20 cellular contexts compared by ENCODE assay signal in the genomic region with DNA sequence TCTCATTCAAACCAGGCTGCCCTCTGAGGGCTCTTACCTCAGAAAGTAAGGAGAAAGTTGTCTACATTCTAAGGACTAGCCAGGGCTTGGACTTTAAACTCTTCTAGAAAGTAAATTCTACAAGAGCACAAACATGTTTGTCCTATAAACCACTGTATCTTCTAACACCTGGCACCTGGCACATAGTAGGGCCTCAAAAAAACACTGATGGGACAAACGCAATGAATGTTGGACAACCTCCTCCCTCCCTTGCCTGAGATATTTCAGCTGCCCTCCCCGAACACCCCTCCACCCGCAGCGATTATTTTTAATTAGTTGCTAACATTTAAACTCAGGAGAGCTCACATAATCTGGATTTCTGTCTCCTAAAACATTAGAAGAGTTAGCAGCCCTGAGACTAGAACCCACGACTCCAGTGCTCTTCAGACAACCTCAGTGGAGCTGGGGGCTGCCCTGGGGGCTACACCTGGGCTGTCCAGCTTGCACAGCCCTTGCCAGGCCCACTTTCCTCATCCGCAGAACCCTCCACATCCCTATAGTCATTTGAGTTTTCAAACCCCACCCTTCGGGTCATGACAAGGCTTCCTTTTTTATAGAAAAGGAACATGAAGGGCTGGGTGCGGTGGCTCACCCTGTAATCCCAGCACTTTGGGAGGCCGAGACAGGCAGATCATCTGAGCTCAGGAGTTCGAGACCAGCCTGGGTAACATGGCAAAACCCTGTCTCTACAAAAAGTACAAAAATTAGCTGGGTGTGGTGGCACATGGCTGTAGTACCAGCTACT. TPM values are rescaled to one million over a fixed set of nuclear protein-coding genes. Genes with fewer than 3 reads are reported as not detected.
DNase-seq lines count a peak whose midpoint lies in the region; ATAC-seq and TF ChIP-seq lines count a peak whose summit lies in the region.
"Had no signal": no experiment of that assay in that cellular context is flagged by ENCODE, and none has a peak within 500 bp of the region (broad histone marks: within the 10 kb centered on the region; RNA-seq: fewer than 3 reads in every experiment).

No MANE protein-coding gene starts in this region.

- intact Hi-C loops in spleen (cut with DNase I; ENCODE audit: low total_unique reads) (no loop called here), adrenal gland (cut with DNase I) (no loop called here)

- peaks cover 0 to 14% (median 0%) of the 10 kb centered on the region in 11 experiments; a peak in 9 of 22 replicates for H3K27me3 ChIP-seq in BLaER1 treated with 17β-estradiol and CSF1 and Interleukin-3, amounts not matched to agents 10 nM and 100 nM
- H3K27me3 ChIP-seq in HL-60 (ENCODE audit: insufficient read depth, poor library complexity, severe bottlenecking), result no peaks in the 10 kb centered on the region
- peaks cover 5 to 37% (median 20%) of the 10 kb centered on the region in 7 donors for H3K27me3 ChIP-seq in spleen (replicated peaks in 1 of 7)
- H3K27me3 ChIP-seq in adrenal gland, result peaks cover 31% of the 10 kb centered on the region

- H3K4me1 ChIP-seq in BLaER1 treated with 17β-estradiol and CSF1 and Interleukin-3, amounts not matched to agents 10 nM and 100 nM, result peaks cover 38 to 93% (median 81%) of the 10 kb centered on the region in 10 experiments
- H3K4me1 ChIP-seq in spleen (peaks cover 9 to 88% (median 22%) of the 10 kb centered on the region in 6 donors), adrenal gland (replicated peaks in 1 of 2) (peaks cover 0 to 4% of the 10 kb centered on the region in 2 donors)
- H3K4me1 ChIP-seq: Caco-2 had no signal

- TF ChIP-seq POLR2A in spleen (IDR thresholded peaks at IDR 0.05), result no peak
- no peak for TF ChIP-seq POLR2A in adrenal gland (IDR thresholded peaks at IDR 0.05)

- whole genome bisulfite sequencing in spleen, 5 donors, result 66 to 80% (median 76%) methylated on average over 10 of the region's 10 CpGs
- 54 to 64% (median 57%) methylated on average over 10 of the region's 10 CpGs for WGBS in adrenal gland, 4 donors

- no peak overlapping the region for H3K4me3 Mint-ChIP-seq in activated naive CD4-positive, alpha-beta T cell treated with anti-CD3 and anti-CD28 coated beads, Interleukin-2, amount 10 ng/mL, durations not matched to agents 7 days and 5 days
- H3K4me3 Mint-ChIP-seq: CD4-positive, CD25-positive, alpha-beta regulatory T cell had no signal

- H4K20me1 ChIP-seq in BLaER1 treated with 17β-estradiol and CSF1 and Interleukin-3, amounts not matched to agents 10 nM and 100 nM, result peaks cover 0 to 30% (median 0%) of the 10 kb centered on the region in 11 experiments; a peak in 6 of 22 replicates

- H3K9me3 Mint-ChIP-seq in activated naive CD4-positive, alpha-beta T cell treated with anti-CD3 and anti-CD28 coated beads, Interleukin-2, amount 10 ng/mL, durations not matched to agents 7 days and 5 days, result no peaks in the 10 kb centered on the region

- H3K4me2 ChIP-seq in BLaER1 treated with 17β-estradiol and CSF1 and Interleukin-3, amounts not matched to agents 10 nM and 100 nM, result peak overlapping the region; percentile 21 to 99 (median 77)
- H3K4me2 ChIP-seq: SK-N-SH had no signal

- peaks cover 6% of the 10 kb centered on the region for H3K4me1 Mint-ChIP-seq in activated naive CD4-positive, alpha-beta T cell treated with anti-CD3 and anti-CD28 coated beads, Interleukin-2, amount 10 ng/mL, durations not matched to agents 7 days and 5 days

- H3K4me3 ChIP-seq in BLaER1 treated with 17β-estradiol and CSF1 and Interleukin-3, amounts not matched to agents 10 nM and 100 nM, result peak overlapping the region in 3 of 10 experiments; percentile 2 to 34 (median 24); a peak in 4 of 20 replicates
- no peak overlapping the region for H3K4me3 ChIP-seq in HL-60 (replicated peaks; ENCODE audit: insufficient read depth, low read length)
- H3K4me3 ChIP-seq in spleen, result no peak overlapping the region
- H3K4me3 ChIP-seq in adrenal gland, result no peak overlapping the region

- CTCF ChIA-PET in activated naive CD4-positive, alpha-beta T cell treated with anti-CD3 and anti-CD28 coated beads, Interleukin-2, amount 10 ng/mL, durations not matched to agents 7 days and 5 days (lab: Charles Lee), result no interaction called here

- H3K9me3 ChIP-seq in BLaER1 treated with 17β-estradiol and CSF1 and Interleukin-3, amounts not matched to agents 10 nM and 100 nM (replicated peaks in 1 of 11), result peaks cover 0 to 7% (median 0%) of the 10 kb centered on the region in 11 experiments; a peak in 6 of 22 replicates
- no peaks in the 10 kb centered on the region for H3K9me3 ChIP-seq in spleen
- no peaks in the 10 kb centered on the region for H3K9me3 ChIP-seq in adrenal gland (replicated peaks in 1 of 3)
- H3K9me3 ChIP-seq: SK-N-SH had no signal

- peaks cover 0 to 86% (median 64%) of the 10 kb centered on the region in 11 experiments; a peak in 15 of 22 replicates for H3K36me3 ChIP-seq in BLaER1 treated with 17β-estradiol and CSF1 and Interleukin-3, amounts not matched to agents 10 nM and 100 nM
- H3K36me3 ChIP-seq in spleen (peaks cover 0 to 34% (median 0%) of the 10 kb centered on the region in 6 donors), adrenal gland (replicated peaks in 1 of 2) (no peaks in the 10 kb centered on the region)

- no peak for DNase-seq in HL-60 (ENCODE audit: low read depth in 1 of 2, low spot score in 1 of 2)
- DNase-seq in left lobe of liver (ENCODE audit: low spot score), result no peak
- no peak for DNase-seq in spleen
- DNase-seq in activated naive CD4-positive, alpha-beta T cell treated with anti-CD3 and anti-CD28 coated beads, Interleukin-2, amount 10 ng/mL, durations not matched to agents 7 days and 5 days, result no peak
- DNase-seq in NOMO-1 (lab: John Stamatoyannopoulos, UW; ENCODE audit: unreplicated experiment in 2 of 2), result no peak
- no peak for DNase-seq in adrenal gland
- DNase-seq: Caco-2; CD4-positive, CD25-positive, alpha-beta regulatory T cell; GDM1; GOT3; NCI-H1092 treated with DMSO at 0.1 percent for 48 hours; NCI-H2081; NCI-H446 treated with DMSO at 0.1 percent for 48 hours; OCI-M1; SHP77 treated with DMSO at 0.1 percent for 48 hours; SK-N-SH had no signal

- H3K27ac Mint-ChIP-seq in activated naive CD4-positive, alpha-beta T cell treated with anti-CD3 and anti-CD28 coated beads, Interleukin-2, amount 10 ng/mL, durations not matched to agents 7 days and 5 days, result no peak overlapping the region

- H3K9ac ChIP-seq in BLaER1 treated with 17β-estradiol and CSF1 and Interleukin-3, amounts not matched to agents 10 nM and 100 nM, result peak overlapping the region in 7 of 11 experiments; percentile 3 to 92 (median 58); a peak in 11 of 22 replicates
- H3K9ac ChIP-seq: SK-N-SH had no signal

- H3K36me3 Mint-ChIP-seq in activated naive CD4-positive, alpha-beta T cell treated with anti-CD3 and anti-CD28 coated beads, Interleukin-2, amount 10 ng/mL, durations not matched to agents 7 days and 5 days, result peaks cover 2% of the 10 kb centered on the region
- H3K36me3 Mint-ChIP-seq: CD4-positive, CD25-positive, alpha-beta regulatory T cell had no signal

- ATAC-seq in left lobe of liver, result peak; percentile 13
- ATAC-seq: HCT116 had no signal

- TF ChIP-seq CTCF in HL-60 (IDR thresholded peaks at IDR 0.05; ENCODE audit: insufficient read depth, low read length) (no peak), spleen (IDR thresholded peaks at IDR 0.05 in 8 of 11, conservative IDR thresholded peaks at IDR 0.05 in 3 of 11) (no peak), adrenal gland (IDR thresholded peaks at IDR 0.05) (no peak)

- peak overlapping the region in 10 of 11 experiments; percentile 39 to 100 (median 72); a peak in 18 of 22 replicates for H3K27ac ChIP-seq in BLaER1 treated with 17β-estradiol and CSF1 and Interleukin-3, amounts not matched to agents 10 nM and 100 nM
- H3K27ac ChIP-seq in HL-60 (replicated peaks) (peak overlapping the region; percentile 34), spleen (peak overlapping the region in 7 of 8 donors; percentile 2 to 98 (median 67)), adrenal gland (peak overlapping the region in 1 of 5 donors; percentile 8)

- H3K27me3 Mint-ChIP-seq in activated naive CD4-positive, alpha-beta T cell treated with anti-CD3 and anti-CD28 coated beads, Interleukin-2, amount 10 ng/mL, durations not matched to agents 7 days and 5 days, result peaks cover 84% of the 10 kb centered on the region

RNA-seq across cellular contexts. Expression of gene HCK, which starts 4.9 kb away (rescaled TPM):
- total RNA-seq in left lobe of liver (3.7 TPM), spleen (100 to 1,000 TPM; 139 to 341 (median 155) TPM), adrenal gland (10 to 100 TPM in 7 of 8 donors, 1 to 10 TPM in 1; 4.3 to 49.8 (median 31.1) TPM)
- polyA plus RNA-seq in spleen (10 to 100 TPM; 44.3 to 76.4 (median 53.0) TPM), adrenal gland (10 to 100 TPM in 2 of 3 donors, 1 to 10 TPM in 1; 9.9 to 15.0 (median 10.0) TPM)
- total RNA-seq: A673; Caco-2; CD4-positive, CD25-positive, alpha-beta regulatory T cell; Daoy had no signal
- polyA plus RNA-seq: SK-N-SH had no signal

RNA-seq across cellular contexts. Expression of gene CCM2L, which starts 46.7 kb away (rescaled TPM):
- total RNA-seq in left lobe of liver (1.5 TPM), spleen (100 to 1,000 TPM in 5 of 7 donors, 10 to 100 TPM in 2; 64.8 to 186 (median 138) TPM), adrenal gland (1 to 10 TPM; 3.8 to 8.7 (median 6.1) TPM)
- polyA plus RNA-seq in spleen (100 to 1,000 TPM in 1 of 3 donors, 10 to 100 TPM in 2; 27.6 to 158 (median 71.1) TPM), adrenal gland (10 to 100 TPM in 2 of 3 donors, 1 to 10 TPM in 1; 2.2 to 21.3 (median 11.4) TPM)
- total RNA-seq: A673; CD4-positive, CD25-positive, alpha-beta regulatory T cell had no signal
- polyA plus RNA-seq: CD4-positive, CD25-positive, alpha-beta regulatory T cell; SK-N-SH had no signal

RNA-seq across cellular contexts. Expression of gene TM9SF4, which starts 52.6 kb away (rescaled TPM):
- total RNA-seq in left lobe of liver, result 25.3 TPM
- total RNA-seq in spleen, result 10 to 100 TPM; 33.6 to 58.3 (median 42.7) TPM
- polyA plus RNA-seq in spleen, result 10 to 100 TPM; 12.0 to 13.7 (median 13.3) TPM
- total RNA-seq in adrenal gland, result 10 to 100 TPM; 36.0 to 61.0 (median 49.6) TPM
- polyA plus RNA-seq in adrenal gland, result 10 to 100 TPM; 23.2 to 47.3 (median 34.4) TPM

Comparison
In these comparisons a context has a peak if more than half of its experiments do, and no peak if none do; other contexts are left out.
1. RNA of gene CCM2L, which starts 46.7 kb away (total RNA-seq): 64.8 to 186 TPM in spleen; 3.8 to 8.7 TPM in adrenal gland and 1.5 TPM in left lobe of liver (single experiment); every median in the first group is over 4 times any median in the second.